8 cellular contexts compared by ENCODE assay signal in the genomic region with DNA sequence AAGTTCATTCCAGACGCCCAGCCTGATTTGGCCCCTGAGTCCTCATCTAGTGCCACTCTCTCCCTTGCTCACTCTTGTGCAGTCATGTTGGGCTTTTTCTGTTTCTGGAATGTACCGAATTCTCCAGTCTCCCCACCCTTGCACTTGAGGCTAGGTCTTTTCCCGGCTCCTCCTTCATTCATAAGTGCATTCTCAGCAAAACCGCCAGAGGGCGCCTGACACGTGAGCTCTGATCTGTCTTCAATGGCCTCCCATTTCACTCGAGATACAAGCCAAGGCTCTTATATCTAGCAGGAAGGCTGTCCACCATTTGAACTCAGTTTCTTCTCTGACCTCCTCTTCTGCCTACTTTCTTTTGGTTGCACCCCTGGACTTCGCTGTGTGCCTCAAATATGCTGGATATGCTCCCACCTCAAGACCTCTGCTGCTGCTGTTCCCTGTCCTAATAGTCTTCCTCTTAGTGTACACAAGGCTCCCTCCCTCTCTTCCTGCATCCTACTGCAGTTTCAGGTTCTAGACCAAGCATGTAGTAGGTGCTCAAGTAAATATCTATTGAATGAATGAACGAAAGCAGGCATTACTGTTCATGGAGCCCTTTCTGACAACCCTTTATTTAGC.
DNase-seq lines count a peak whose midpoint lies in the region; ATAC-seq and TF ChIP-seq lines count a peak whose summit lies in the region.

No MANE protein-coding gene starts in this region.

- DNase-seq in G401 (ENCODE audit: low spot score) (peak; percentile 88), HuH-7.5 (ENCODE audit: low spot score) (peak; percentile 58), Peyer's patch (peak; percentile 43 to 79 (median 66)), activated T-helper 1 cell treated with Interleukin-2 at 50 U/mL for 16 hours (ENCODE audit: low read depth) (peak; percentile 35), fibroblast of the conjunctiva (ENCODE audit: low read depth) (peak; percentile 57), neuronal stem cell (ENCODE audit: low spot score) (peak; percentile 81), thoracic aorta (ENCODE audit: low spot score) (peak; percentile 17)

- H2BK120ac ChIP-seq in neuronal stem cell (ENCODE audit: low read depth, low read length) = no peak overlapping the region

- H3K9me3 ChIP-seq in Peyer's patch = no peaks in the 10 kb centered on the region
- H3K9me3 ChIP-seq in neuronal stem cell (replicated peaks in 1 of 2; ENCODE audit: control insufficient read depth in 2 of 2, insufficient read depth in 1 of 2, low read depth in 1 of 2, low read length in 2 of 2) = no peaks in the 10 kb centered on the region
- H3K9me3 ChIP-seq in thoracic aorta = no peaks in the 10 kb centered on the region

- TF ChIP-seq CTCF in Peyer's patch (IDR thresholded peaks at IDR 0.05) (peak in 5 of 6 experiments; percentile 30 to 77 (median 71)), thoracic aorta (IDR thresholded peaks at IDR 0.05) (peak; percentile 86)

- no peak overlapping the region for H3K4ac ChIP-seq in neuronal stem cell (ENCODE audit: low read length)

- no peak overlapping the region for H4K8ac ChIP-seq in neuronal stem cell (ENCODE audit: low read depth, low read length)

- H3K4me3 ChIP-seq in Peyer's patch = no peak overlapping the region
- H3K4me3 ChIP-seq in neuronal stem cell (ENCODE audit: low read length in 2 of 2) = no peak overlapping the region
- no peak overlapping the region for H3K4me3 ChIP-seq in thoracic aorta

- peak overlapping the region; percentile 15 for H2AFZ ChIP-seq in neuronal stem cell (ENCODE audit: low read length)

- no peak for TF ChIP-seq POLR2A in Peyer's patch (IDR thresholded peaks at IDR 0.05)

- H2BK12ac ChIP-seq in neuronal stem cell (ENCODE audit: low read length) = no peak overlapping the region

- no peaks in the 10 kb centered on the region for H3K36me3 ChIP-seq in Peyer's patch
- H3K36me3 ChIP-seq in neuronal stem cell (replicated peaks in 1 of 2; ENCODE audit: control insufficient read depth in 2 of 2, insufficient read depth in 2 of 2, low read length in 2 of 2) = no peaks in the 10 kb centered on the region
- no peaks in the 10 kb centered on the region for H3K36me3 ChIP-seq in thoracic aorta

- H3K14ac ChIP-seq in neuronal stem cell (ENCODE audit: low read length) = no peak overlapping the region

- no peak overlapping the region for H3K18ac ChIP-seq in neuronal stem cell (ENCODE audit: low read length)

- H3K4me2 ChIP-seq in neuronal stem cell (ENCODE audit: insufficient read depth, low read length, poor library complexity, severe bottlenecking) = no peak overlapping the region

- H3K23ac ChIP-seq in neuronal stem cell (ENCODE audit: low read depth, low read length, poor library complexity) = no peak overlapping the region

- H3K27me3 ChIP-seq in Peyer's patch (no peaks in the 10 kb centered on the region), neuronal stem cell (ENCODE audit: control insufficient read depth in 3 of 3, insufficient read depth in 3 of 3, low read depth in 1 of 3, low read length in 3 of 3) (no peaks in the 10 kb centered on the region), thoracic aorta (replicated peaks; ENCODE audit: insufficient read depth) (no peaks in the 10 kb centered on the region)

- H3K79me1 ChIP-seq in neuronal stem cell (ENCODE audit: low read depth, low read length) = no peaks in the 10 kb centered on the region

- no peak overlapping the region for H2AK5ac ChIP-seq in neuronal stem cell (ENCODE audit: low read depth, low read length)

- H2BK5ac ChIP-seq in neuronal stem cell (ENCODE audit: low read length) = no peak overlapping the region

- H2BK15ac ChIP-seq in neuronal stem cell (ENCODE audit: low read length) = no peak overlapping the region

- no peaks in the 10 kb centered on the region for H3K4me1 ChIP-seq in Peyer's patch
- H3K4me1 ChIP-seq in neuronal stem cell (ENCODE audit: control insufficient read depth in 2 of 2, insufficient read depth in 1 of 2, low read depth in 1 of 2, low read length in 2 of 2) = no peaks in the 10 kb centered on the region
- no peaks in the 10 kb centered on the region for H3K4me1 ChIP-seq in thoracic aorta (ENCODE audit: control insufficient read depth in 1 of 2, low read depth in 2 of 2)

- H3K9ac ChIP-seq in neuronal stem cell (ENCODE audit: low read depth, low read length, poor library complexity) = no peak overlapping the region

- H3K27ac ChIP-seq in Peyer's patch = no peak overlapping the region
- no peak overlapping the region for H3K27ac ChIP-seq in neuronal stem cell (replicated peaks; ENCODE audit: low read length)
- H3K27ac ChIP-seq in thoracic aorta = no peak overlapping the region

- H4K91ac ChIP-seq in neuronal stem cell (ENCODE audit: low read depth, low read length, poor library complexity) = no peak overlapping the region

- in situ Hi-C loops in G401 (cut with HindIII; ENCODE audit: low sequenced_read_pairs) = no loop called here

- ATAC-seq in GM21717 (IDR thresholded peaks at IDR 0.05; ENCODE audit: unreplicated experiment) (peak; percentile 98), thoracic aorta (ENCODE audit: insufficient number of reproducible peaks, low FRiP score, low read depth) (peak; percentile 62)

- no CpG with 5 or more reads among the region's 9 CpGs for WGBS in neuronal stem cell (ENCODE audit: extremely low coverage in 2 of 2, insufficient read length in 2 of 2, insufficient replicate concordance in 1 of 2), 2 donors

Comparison
In these comparisons a context has a peak if more than half of its experiments do, and no peak if none do; other contexts are left out.
1. DNase-seq: peak in every context shown above with its lines; median percentile 88 in G401; 81 in neuronal stem cell; 66 in Peyer's patch; 58 in HuH-7.5; 57 in fibroblast of the conjunctiva; 35 in activated T-helper 1 cell treated with Interleukin-2 at 50 U/mL for 16 hours; 17 in thoracic aorta.